15 cellular contexts compared by ENCODE assay signal in genomic region chr1:55943721-55944435, GRCh38.
DNase-seq lines count a peak whose midpoint lies in the region; TF ChIP-seq lines count a peak whose summit lies in the region.
"Had no signal": no experiment of that assay in that cellular context is flagged by ENCODE, and none has a peak within 500 bp of the region (broad histone marks: within the 10 kb centered on the region; RNA-seq: fewer than 3 reads in every experiment).

No MANE protein-coding gene starts in this region.

- H3K9me3 ChIP-seq in trophoblast cell (ENCODE audit: insufficient read depth, low read depth, low read length) (no peaks in the 10 kb centered on the region), right atrium auricular region (no peaks in the 10 kb centered on the region)

- no peak for TF ChIP-seq CTCF in right atrium auricular region (IDR thresholded peaks at IDR 0.05)

- H3K14ac ChIP-seq in trophoblast cell (ENCODE audit: low read length): peak overlapping the region; percentile 86

- H3K79me1 ChIP-seq in trophoblast cell (ENCODE audit: low read length) (peaks cover 6% of the 10 kb centered on the region), mesendoderm (ENCODE audit: low read length) (no peaks in the 10 kb centered on the region)

- H2AFZ ChIP-seq in trophoblast cell (ENCODE audit: insufficient read depth, low read length, poor library complexity): no peak overlapping the region

- peaks cover 5% of the 10 kb centered on the region in 2 experiments for H3K4me1 ChIP-seq in trophoblast cell (ENCODE audit: control insufficient read depth in 1 of 2, insufficient read depth in 2 of 2, low read length in 2 of 2)
- no peaks in the 10 kb centered on the region for H3K4me1 ChIP-seq in mesendoderm (ENCODE audit: control insufficient read depth, low read depth, low read length)
- H3K4me1 ChIP-seq in right atrium auricular region: peaks cover 0 to 2% of the 10 kb centered on the region in 2 donors
- H3K4me1 ChIP-seq: BLaER1 had no signal

- H3K23ac ChIP-seq in trophoblast cell (ENCODE audit: low read length) (no peak overlapping the region), mesendoderm (ENCODE audit: low read length) (no peak overlapping the region)

- no peaks in the 10 kb centered on the region for H3K36me3 ChIP-seq in trophoblast cell (ENCODE audit: control insufficient read depth in 1 of 2, insufficient read depth in 2 of 2, low read length in 2 of 2)
- H3K36me3 ChIP-seq in mesendoderm (ENCODE audit: control insufficient read depth, insufficient read depth, low read length): no peaks in the 10 kb centered on the region
- no peaks in the 10 kb centered on the region for H3K36me3 ChIP-seq in right atrium auricular region
- H3K36me3 ChIP-seq: BLaER1 had no signal

- H3K56ac ChIP-seq in mesendoderm (ENCODE audit: low read length): no peak overlapping the region

- CTCF ChIA-PET in activated naive CD4-positive, alpha-beta T cell treated with anti-CD3 and anti-CD28 coated beads for 36 hours (lab: Charles Lee): no interaction called here

- peak overlapping the region; percentile 95 for H2BK12ac ChIP-seq in trophoblast cell (ENCODE audit: low read length)

- H3K4ac ChIP-seq in trophoblast cell (ENCODE audit: low read depth, low read length) (peak overlapping the region; percentile 84), mesendoderm (ENCODE audit: low read depth, low read length) (no peak overlapping the region)

- no peak overlapping the region for H4K5ac ChIP-seq in mesendoderm (ENCODE audit: low read length)

- H3K36me3 Mint-ChIP-seq in activated naive CD4-positive, alpha-beta T cell treated with anti-CD3 and anti-CD28 coated beads for 36 hours (ENCODE audit: low read depth): no peaks in the 10 kb centered on the region
- H3K36me3 Mint-ChIP-seq: CD14-positive monocyte; CD4-positive, alpha-beta memory T cell had no signal

- H4K91ac ChIP-seq in trophoblast cell (ENCODE audit: low read depth, low read length): peak overlapping the region; percentile 93

- H3K27ac Mint-ChIP-seq in activated naive CD4-positive, alpha-beta T cell treated with anti-CD3 and anti-CD28 coated beads for 36 hours: no peak overlapping the region
- H3K27ac Mint-ChIP-seq: CD4-positive, alpha-beta memory T cell had no signal

- H4K8ac ChIP-seq in trophoblast cell (ENCODE audit: low read depth, low read length): peak overlapping the region; percentile 80
- H4K8ac ChIP-seq in mesendoderm (ENCODE audit: low read depth, low read length): no peak overlapping the region

- H2AK5ac ChIP-seq in trophoblast cell (ENCODE audit: low read length) (peak overlapping the region; percentile 94), mesendoderm (ENCODE audit: low read length) (no peak overlapping the region)

- H3K79me2 ChIP-seq in trophoblast cell (ENCODE audit: control insufficient read depth, insufficient read depth, low read length, poor library complexity) (no peaks in the 10 kb centered on the region), mesendoderm (ENCODE audit: control insufficient read depth, insufficient read depth, low read length) (no peaks in the 10 kb centered on the region)

- H3K18ac ChIP-seq in trophoblast cell (ENCODE audit: low read length) (peak overlapping the region; percentile 84), mesendoderm (ENCODE audit: low read length) (no peak overlapping the region)

- H2BK5ac ChIP-seq in trophoblast cell (ENCODE audit: low read depth, low read length, poor library complexity): peak overlapping the region; percentile 90
- no peak overlapping the region for H2BK5ac ChIP-seq in mesendoderm (ENCODE audit: low read length)

- H4K12ac ChIP-seq in trophoblast cell (ENCODE audit: low read depth, low read length): no peak overlapping the region

- in situ Hi-C loops in G401 (cut with HindIII; ENCODE audit: low sequenced_read_pairs): no loop called here

- peak overlapping the region; percentile 94 for H2BK120ac ChIP-seq in trophoblast cell (ENCODE audit: insufficient read depth, low read length, poor library complexity)
- H2BK120ac ChIP-seq in mesendoderm (ENCODE audit: low read depth, low read length): no peak overlapping the region

- no CpG with 5 or more reads among the region's 8 CpGs for WGBS in trophoblast cell (ENCODE audit: extremely low coverage, insufficient coverage, insufficient read length)
- WGBS in mesendoderm (ENCODE audit: extremely low coverage, insufficient coverage, low lambda C conversion rate): no CpG with 5 or more reads among the region's 8 CpGs

- no peak overlapping the region for H2BK15ac ChIP-seq in mesendoderm (replicated peaks; ENCODE audit: low read depth)

- H3K9ac ChIP-seq in trophoblast cell (ENCODE audit: low read length) (no peak overlapping the region), mesendoderm (ENCODE audit: low read length) (no peak overlapping the region)
- H3K9ac ChIP-seq: BLaER1 had no signal

- H3K9me3 Mint-ChIP-seq in activated naive CD4-positive, alpha-beta T cell treated with anti-CD3 and anti-CD28 coated beads for 36 hours: no peaks in the 10 kb centered on the region

- H3K4me1 Mint-ChIP-seq in activated naive CD4-positive, alpha-beta T cell treated with anti-CD3 and anti-CD28 coated beads for 36 hours (ENCODE audit: low read depth): no peaks in the 10 kb centered on the region
- H3K4me1 Mint-ChIP-seq: CD14-positive monocyte; CD4-positive, alpha-beta memory T cell had no signal

- no peak overlapping the region for H3K4me3 Mint-ChIP-seq in activated naive CD4-positive, alpha-beta T cell treated with anti-CD3 and anti-CD28 coated beads for 36 hours
- H3K4me3 Mint-ChIP-seq: CD14-positive monocyte; CD4-positive, alpha-beta memory T cell had no signal

- intact Hi-C loops in activated naive CD4-positive, alpha-beta T cell treated with anti-CD3 and anti-CD28 coated beads for 36 hours (cut with micrococcal nuclease): no loop called here

- H3K27me3 ChIP-seq in trophoblast cell (ENCODE audit: insufficient read depth, low read length) (no peaks in the 10 kb centered on the region), mesendoderm (ENCODE audit: insufficient read depth, low read length, poor library complexity) (no peaks in the 10 kb centered on the region), right atrium auricular region (no peaks in the 10 kb centered on the region)
- H3K27me3 ChIP-seq: BLaER1 had no signal

- H3K27ac ChIP-seq in trophoblast cell (ENCODE audit: low read depth, low read length) (peak overlapping the region; percentile 59), mesendoderm (ENCODE audit: low read depth, low read length) (no peak overlapping the region), right atrium auricular region (no peak overlapping the region)
- H3K27ac ChIP-seq: BLaER1 had no signal

- peak; percentile 76 for DNase-seq in G401 (ENCODE audit: low spot score)
- DNase-seq in cerebellum (ENCODE audit: low spot score): peak; percentile 20
- no peak for DNase-seq in trophoblast cell
- no peak for DNase-seq in activated naive CD4-positive, alpha-beta T cell treated with anti-CD3 and anti-CD28 coated beads for 36 hours
- DNase-seq in mesendoderm: no peak
- DNase-seq in right atrium auricular region (ENCODE audit: low spot score): no peak
- DNase-seq in DMS53 treated with DMSO at 0.1 percent for 48 hours (lab: John Stamatoyannopoulos, UW; ENCODE audit: unreplicated experiment): no peak
- DNase-seq: 8988T; CD4-positive, alpha-beta memory T cell; DMS153; DMS79 treated with DMSO at 0.1 percent for 48 hours; GOT3; HCEC 1CT had no signal

- H3K4me3 ChIP-seq in trophoblast cell (ENCODE audit: low read depth, low read length): no peak overlapping the region
- no peak overlapping the region for H3K4me3 ChIP-seq in mesendoderm (ENCODE audit: low read length)
- H3K4me3 ChIP-seq in right atrium auricular region: no peak overlapping the region
- H3K4me3 ChIP-seq: BLaER1 had no signal

- H3K27me3 Mint-ChIP-seq in activated naive CD4-positive, alpha-beta T cell treated with anti-CD3 and anti-CD28 coated beads for 36 hours (ENCODE audit: low read depth): no peaks in the 10 kb centered on the region

- H3K4me2 ChIP-seq in trophoblast cell (ENCODE audit: low read length): no peak overlapping the region
- no peak overlapping the region for H3K4me2 ChIP-seq in mesendoderm (ENCODE audit: low read length)
- H3K4me2 ChIP-seq: BLaER1 had no signal

Comparison
In these comparisons a context has a peak if more than half of its experiments do, and no peak if none do; other contexts are left out.
1. DNase-seq: peak in G401 (single experiment) and cerebellum (single experiment); none in trophoblast cell (0 of 2), activated naive CD4-positive, alpha-beta T cell treated with anti-CD3 and anti-CD28 coated beads for 36 hours (single experiment), mesendoderm (single experiment), right atrium auricular region (single experiment) and DMS53 treated with DMSO at 0.1 percent for 48 hours (single experiment).